In the genomic region with DNA sequence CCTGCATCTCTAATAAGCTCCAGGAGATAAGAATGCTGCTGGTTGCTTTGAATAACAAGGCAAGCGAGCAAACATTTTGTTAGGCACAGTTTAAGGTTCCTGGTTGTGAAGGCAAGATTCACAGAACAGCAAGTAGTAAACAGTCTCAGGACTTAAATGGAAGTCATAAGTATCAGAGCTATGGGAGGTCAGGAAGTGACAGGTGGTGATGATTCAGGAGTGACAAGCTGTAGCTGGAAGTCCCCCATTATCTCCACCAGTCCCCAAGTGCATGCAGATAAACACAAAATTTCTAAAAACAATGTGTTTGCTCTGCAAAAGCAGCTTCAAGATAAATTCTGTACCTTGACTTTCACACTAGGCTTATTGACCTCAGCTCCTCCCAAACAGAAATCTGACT, we compare ENCODE assay signal across 1 cellular context.
TF ChIP-seq lines count a peak whose summit lies in the region.

No MANE protein-coding gene starts in this region.

TF ChIP-seq in GM12878, 131 proteins besides CTCF, POLR2A, EP300 and RAD21:
- TF ChIP-seq ZNF384 (IDR thresholded peaks at IDR 0.05; ENCODE audit: borderline replicate concordance, low read depth, low read length) (no peak), FOXM1 (IDR thresholded peaks at IDR 0.05; ENCODE audit: low read depth, low read length) (no peak), EZH2 (IDR thresholded peaks at IDR 0.05; ENCODE audit: borderline replicate concordance, control insufficient read depth, low read depth, low read length) (no peak), MTA2 (IDR thresholded peaks at IDR 0.05; ENCODE audit: low read depth) (no peak), IKZF1 (conservative IDR thresholded peaks at IDR 0.05) (no peak), HDGF (IDR thresholded peaks at IDR 0.05) (no peak), KLF5 (IDR thresholded peaks at IDR 0.05; ENCODE audit: partially characterized antibody) (no peak), SIX5 (IDR thresholded peaks at IDR 0.05; ENCODE audit: low read depth, low read length, severe bottlenecking) (no peak), SUPT20H (IDR thresholded peaks at IDR 0.05; ENCODE audit: borderline replicate concordance, control insufficient read depth, low read depth, low read length) (no peak), NRF1 (conservative IDR thresholded peaks at IDR 0.05; ENCODE audit: low read depth, low read length) (no peak), YBX1 (IDR thresholded peaks at IDR 0.05) (no peak), NFXL1 (IDR thresholded peaks at IDR 0.05; ENCODE audit: borderline replicate concordance) (no peak), CREM (IDR thresholded peaks at IDR 0.05; ENCODE audit: low read depth) (no peak), ZNF622 (IDR thresholded peaks at IDR 0.05) (no peak), ZNF207 (IDR thresholded peaks at IDR 0.05; ENCODE audit: borderline replicate concordance) (no peak), JUND (IDR thresholded peaks at IDR 0.05; ENCODE audit: low read depth, low read length) (no peak), JUNB (IDR thresholded peaks at IDR 0.05) (no peak)
- TF ChIP-seq, protein P1, sequence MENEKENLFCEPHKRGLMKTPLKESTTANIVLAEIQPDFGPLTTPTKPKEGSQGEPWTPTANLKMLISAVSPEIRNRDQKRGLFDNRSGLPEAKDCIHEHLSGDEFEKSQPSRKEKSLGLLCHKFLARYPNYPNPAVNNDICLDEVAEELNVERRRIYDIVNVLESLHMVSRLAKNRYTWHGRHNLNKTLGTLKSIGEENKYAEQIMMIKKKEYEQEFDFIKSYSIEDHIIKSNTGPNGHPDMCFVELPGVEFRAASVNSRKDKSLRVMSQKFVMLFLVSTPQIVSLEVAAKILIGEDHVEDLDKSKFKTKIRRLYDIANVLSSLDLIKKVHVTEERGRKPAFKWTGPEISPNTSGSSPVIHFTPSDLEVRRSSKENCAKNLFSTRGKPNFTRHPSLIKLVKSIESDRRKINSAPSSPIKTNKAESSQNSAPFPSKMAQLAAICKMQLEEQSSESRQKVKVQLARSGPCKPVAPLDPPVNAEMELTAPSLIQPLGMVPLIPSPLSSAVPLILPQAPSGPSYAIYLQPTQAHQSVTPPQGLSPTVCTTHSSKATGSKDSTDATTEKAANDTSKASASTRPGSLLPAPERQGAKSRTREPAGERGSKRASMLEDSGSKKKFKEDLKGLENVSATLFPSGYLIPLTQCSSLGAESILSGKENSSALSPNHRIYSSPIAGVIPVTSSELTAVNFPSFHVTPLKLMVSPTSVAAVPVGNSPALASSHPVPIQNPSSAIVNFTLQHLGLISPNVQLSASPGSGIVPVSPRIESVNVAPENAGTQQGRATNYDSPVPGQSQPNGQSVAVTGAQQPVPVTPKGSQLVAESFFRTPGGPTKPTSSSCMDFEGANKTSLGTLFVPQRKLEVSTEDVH (IDR thresholded peaks at IDR 0.05; ENCODE audit: low read depth, partially characterized antibody) = no peak
- TF ChIP-seq, protein P2, sequence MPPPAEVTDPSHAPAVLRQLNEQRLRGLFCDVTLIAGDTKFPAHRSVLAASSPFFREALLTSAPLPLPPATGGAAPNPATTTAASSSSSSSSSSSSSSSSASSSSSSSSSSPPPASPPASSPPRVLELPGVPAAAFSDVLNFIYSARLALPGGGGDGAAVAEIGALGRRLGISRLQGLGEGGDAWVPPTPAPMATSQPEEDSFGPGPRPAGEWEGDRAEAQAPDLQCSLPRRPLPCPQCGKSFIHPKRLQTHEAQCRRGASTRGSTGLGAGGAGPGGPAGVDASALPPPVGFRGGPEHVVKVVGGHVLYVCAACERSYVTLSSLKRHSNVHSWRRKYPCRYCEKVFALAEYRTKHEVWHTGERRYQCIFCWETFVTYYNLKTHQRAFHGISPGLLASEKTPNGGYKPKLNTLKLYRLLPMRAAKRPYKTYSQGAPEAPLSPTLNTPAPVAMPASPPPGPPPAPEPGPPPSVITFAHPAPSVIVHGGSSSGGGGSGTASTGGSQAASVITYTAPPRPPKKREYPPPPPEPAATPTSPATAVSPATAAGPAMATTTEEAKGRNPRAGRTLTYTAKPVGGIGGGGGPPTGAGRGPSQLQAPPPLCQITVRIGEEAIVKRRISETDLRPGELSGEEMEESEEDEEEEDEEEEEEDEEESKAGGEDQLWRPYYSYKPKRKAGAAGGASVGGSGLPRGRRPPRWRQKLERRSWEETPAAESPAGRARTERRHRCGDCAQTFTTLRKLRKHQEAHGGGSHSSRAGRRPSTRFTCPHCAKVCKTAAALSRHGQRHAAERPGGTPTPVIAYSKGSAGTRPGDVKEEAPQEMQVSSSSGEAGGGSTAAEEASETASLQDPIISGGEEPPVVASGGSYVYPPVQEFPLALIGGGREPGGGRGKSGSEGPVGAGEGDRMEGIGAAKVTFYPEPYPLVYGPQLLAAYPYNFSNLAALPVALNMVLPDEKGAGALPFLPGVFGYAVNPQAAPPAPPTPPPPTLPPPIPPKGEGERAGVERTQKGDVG (CRISPR knock-in tag; IDR thresholded peaks at IDR 0.05) = no peak
- TF ChIP-seq, protein P3, sequence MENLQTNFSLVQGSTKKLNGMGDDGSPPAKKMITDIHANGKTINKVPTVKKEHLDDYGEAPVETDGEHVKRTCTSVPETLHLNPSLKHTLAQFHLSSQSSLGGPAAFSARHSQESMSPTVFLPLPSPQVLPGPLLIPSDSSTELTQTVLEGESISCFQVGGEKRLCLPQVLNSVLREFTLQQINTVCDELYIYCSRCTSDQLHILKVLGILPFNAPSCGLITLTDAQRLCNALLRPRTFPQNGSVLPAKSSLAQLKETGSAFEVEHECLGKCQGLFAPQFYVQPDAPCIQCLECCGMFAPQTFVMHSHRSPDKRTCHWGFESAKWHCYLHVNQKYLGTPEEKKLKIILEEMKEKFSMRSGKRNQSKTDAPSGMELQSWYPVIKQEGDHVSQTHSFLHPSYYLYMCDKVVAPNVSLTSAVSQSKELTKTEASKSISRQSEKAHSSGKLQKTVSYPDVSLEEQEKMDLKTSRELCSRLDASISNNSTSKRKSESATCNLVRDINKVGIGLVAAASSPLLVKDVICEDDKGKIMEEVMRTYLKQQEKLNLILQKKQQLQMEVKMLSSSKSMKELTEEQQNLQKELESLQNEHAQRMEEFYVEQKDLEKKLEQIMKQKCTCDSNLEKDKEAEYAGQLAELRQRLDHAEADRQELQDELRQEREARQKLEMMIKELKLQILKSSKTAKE (IDR thresholded peaks at IDR 0.05; ENCODE audit: low read depth, poor library complexity, severe bottlenecking) = no peak
